In genomic region chr21:33897098-33897497, GRCh38 we compare ENCODE assay signal across 9 cellular contexts.
"Had no signal": no experiment of that assay in that cellular context is flagged by ENCODE, and none has a peak within 500 bp of the region (broad histone marks: within the 10 kb centered on the region; RNA-seq: fewer than 3 reads in every experiment).

No MANE protein-coding gene starts in this region.

- H3K9me3 ChIP-seq: HAP-1 had no signal

- H2AFZ ChIP-seq: GM23248 had no signal

- H3K4me3 ChIP-seq: GM23248, HAP-1, K562 had no signal

- H3K9ac ChIP-seq: GM23248 had no signal

- H3K27ac ChIP-seq: GM23248, HL-60 had no signal

- DNase-seq: GM23248, GOT3, H7, HFFc6 had no signal

- FAIRE-seq: HepG2, K562 had no signal

- ATAC-seq: HCT116, HepG2, K562 had no signal
